Comparison of ENCODE assay signal across 13 cellular contexts in the genomic region with DNA sequence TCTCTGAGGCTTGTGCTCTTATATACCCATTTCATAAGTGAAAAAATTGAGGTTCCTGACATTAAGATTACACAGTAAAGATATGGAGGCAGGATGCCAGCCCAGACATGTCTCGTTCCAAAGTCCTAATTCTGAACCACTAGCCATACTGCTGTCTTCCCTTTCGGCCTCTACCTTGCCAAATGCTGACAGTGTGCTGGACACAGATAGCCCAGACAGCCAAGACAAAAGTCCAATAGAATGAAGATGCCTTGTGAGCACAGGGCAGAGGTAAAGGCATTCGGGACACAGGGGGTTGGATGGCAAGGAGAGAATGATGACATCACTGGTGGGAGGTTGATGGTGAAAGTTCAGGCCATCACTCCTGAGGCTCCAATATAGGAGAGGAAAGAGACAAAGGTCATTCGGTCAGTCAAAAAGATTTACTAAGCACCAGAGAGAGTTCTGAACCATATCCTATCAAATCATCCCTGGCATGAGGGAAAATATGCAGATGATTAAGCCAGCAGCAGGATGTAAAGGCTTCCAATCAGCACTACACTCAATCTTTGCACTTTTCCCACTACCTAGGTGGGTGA.
DNase-seq lines count a peak whose midpoint lies in the region; ATAC-seq, FAIRE-seq and TF ChIP-seq lines count a peak whose summit lies in the region.
"Had no signal": no experiment of that assay in that cellular context is flagged by ENCODE, and none has a peak within 500 bp of the region (broad histone marks: within the 10 kb centered on the region; RNA-seq: fewer than 3 reads in every experiment).

No MANE protein-coding gene starts in this region.

- ATAC-seq in activated CD4-positive, alpha-beta T cell treated with anti-CD3 and anti-CD28 coated beads for 36 hours, result no peak
- ATAC-seq in lower lobe of right lung (no peak), GM19455 (IDR thresholded peaks at IDR 0.05; ENCODE audit: unreplicated experiment) (no peak), GM18867 (IDR thresholded peaks at IDR 0.05; ENCODE audit: unreplicated experiment) (no peak)

- peaks cover 19% of the 10 kb centered on the region for H3K36me3 Mint-ChIP-seq in activated CD4-positive, alpha-beta T cell treated with anti-CD3 and anti-CD28 coated beads for 36 hours (ENCODE audit: low read depth)

- 80 to 81% methylated on average over 4 of the region's 4 CpGs for WGBS in tibial nerve, 2 donors

- H3K4me3 ChIP-seq in lower lobe of right lung, result no peak overlapping the region
- H3K4me3 ChIP-seq in tibial nerve, result no peak overlapping the region

- TF ChIP-seq POLR2A in tibial nerve (IDR thresholded peaks at IDR 0.05), result no peak

- no peaks in the 10 kb centered on the region for H3K9me3 Mint-ChIP-seq in activated CD4-positive, alpha-beta T cell treated with anti-CD3 and anti-CD28 coated beads for 36 hours (ENCODE audit: low read depth)

- POLR2A ChIA-PET in activated CD4-positive, alpha-beta T cell treated with anti-CD3 and anti-CD28 coated beads for 36 hours (lab: Charles Lee), result no interaction called here

- H3K27ac Mint-ChIP-seq in activated CD4-positive, alpha-beta T cell treated with anti-CD3 and anti-CD28 coated beads for 36 hours, result peak overlapping the region; percentile 20

- H3K9me3 ChIP-seq in lower lobe of right lung (no peaks in the 10 kb centered on the region), tibial nerve (no peaks in the 10 kb centered on the region)

- TF ChIP-seq EP300 in tibial nerve (IDR thresholded peaks at IDR 0.05), result no peak

- no peaks in the 10 kb centered on the region for H3K27me3 Mint-ChIP-seq in activated CD4-positive, alpha-beta T cell treated with anti-CD3 and anti-CD28 coated beads for 36 hours

- intact Hi-C loops in activated CD4-positive, alpha-beta T cell treated with anti-CD3 and anti-CD28 coated beads for 36 hours (cut with DNase I, micrococcal nuclease), result no loop called here
- intact Hi-C loops in lower lobe of right lung (cut with DNase I), result no loop called here

- CTCF ChIA-PET in activated CD4-positive, alpha-beta T cell treated with anti-CD3 and anti-CD28 coated beads for 36 hours (lab: Charles Lee), result no interaction called here

- FAIRE-seq in GM19239 (lab: Jason Lieb, UNC), result no peak
- FAIRE-seq: islet of Langerhans had no signal

- no peak for DNase-seq in activated CD4-positive, alpha-beta T cell treated with anti-CD3 and anti-CD28 coated beads for 36 hours
- no peak for DNase-seq in activated CD4-positive, alpha-beta T cell treated with anti-CD3 and anti-CD28 coated beads, Interleukin-2, amount 50 U/mL, for 48 hours
- DNase-seq in cerebellum (ENCODE audit: low spot score) (peak; percentile 19), lower lobe of right lung (no peak), tibial nerve (ENCODE audit: low spot score in 2 of 2) (no peak), GM19239 (ENCODE audit: insufficient read length, low spot score) (no peak)
- DNase-seq: activated effector memory CD4-positive, alpha-beta T cell treated with anti-CD3 and anti-CD28 coated beads, Interleukin-2, amount 50 U/mL, for 16 hours; effector memory CD4-positive, alpha-beta T cell; NCI-H146 had no signal

- no peak for TF ChIP-seq CTCF in lower lobe of right lung (IDR thresholded peaks at IDR 0.05)
- TF ChIP-seq CTCF in tibial nerve (IDR thresholded peaks at IDR 0.05), result no peak

- H3K4me3 Mint-ChIP-seq in activated CD4-positive, alpha-beta T cell treated with anti-CD3 and anti-CD28 coated beads for 36 hours, result no peak overlapping the region

- peaks cover 45% of the 10 kb centered on the region for H3K4me1 ChIP-seq in lower lobe of right lung
- H3K4me1 ChIP-seq in tibial nerve, result peaks cover 5 to 72% (median 31%) of the 10 kb centered on the region in 4 donors

- H3K27me3 ChIP-seq in lower lobe of right lung (ENCODE audit: low read depth), result no peaks in the 10 kb centered on the region
- H3K27me3 ChIP-seq in tibial nerve, result no peaks in the 10 kb centered on the region

- peaks cover 1% of the 10 kb centered on the region for H3K36me3 ChIP-seq in lower lobe of right lung
- peaks cover 0 to 2% (median 0%) of the 10 kb centered on the region in 3 donors for H3K36me3 ChIP-seq in tibial nerve

- peaks cover 52% of the 10 kb centered on the region for H3K4me1 Mint-ChIP-seq in activated CD4-positive, alpha-beta T cell treated with anti-CD3 and anti-CD28 coated beads for 36 hours

- H3K27ac ChIP-seq in lower lobe of right lung (peak overlapping the region; percentile 57), tibial nerve (peak overlapping the region; percentile 6 to 84 (median 72))
- H3K27ac ChIP-seq: 22Rv1 had no signal
